Comparison of ENCODE assay signal across 1 cellular context in the genomic region with DNA sequence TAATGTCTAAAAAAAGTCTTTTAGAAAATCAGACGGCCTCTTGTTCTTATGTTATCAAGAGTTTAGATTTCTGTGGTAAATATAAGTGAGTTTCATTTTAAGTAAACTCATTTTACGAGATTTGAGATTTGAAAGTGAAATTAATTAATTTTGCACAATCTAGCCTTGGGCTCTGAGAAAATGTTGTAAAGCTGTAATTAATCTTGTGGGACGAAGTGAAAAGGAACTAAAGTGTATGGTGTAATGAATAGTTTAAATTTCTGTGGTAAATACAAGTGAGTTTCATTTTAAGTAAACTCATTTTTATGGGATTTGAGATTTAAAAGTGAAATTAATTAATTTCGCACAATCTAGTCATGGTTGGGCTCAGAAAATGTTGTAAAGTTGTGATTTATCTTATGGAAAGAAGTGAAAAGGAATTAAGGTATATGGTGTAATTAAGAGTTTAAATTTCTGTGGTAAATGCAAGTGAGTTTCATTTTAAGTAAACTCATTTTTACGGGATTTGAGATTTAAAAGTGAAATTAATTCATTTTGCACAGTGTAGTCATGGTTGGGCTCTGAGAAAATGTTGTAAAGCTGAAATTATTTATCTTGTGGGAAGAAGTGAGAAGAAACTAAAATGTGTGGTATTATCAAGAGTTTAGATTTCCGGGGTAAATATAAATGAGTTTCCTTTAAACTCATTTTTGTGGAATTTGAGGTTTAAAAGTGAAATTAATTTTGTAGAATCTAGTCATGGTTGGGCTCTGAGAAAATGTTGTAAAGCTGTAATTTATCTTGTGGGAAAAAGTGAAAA.
TF ChIP-seq lines count a peak whose summit lies in the region.

No MANE protein-coding gene starts in this region.

TF ChIP-seq in HEK293, 187 proteins besides CTCF, POLR2A, EP300 and RAD21 (continued from another document):
- no peak for TF ChIP-seq ZNF148 (tag by site-specific recombination; IDR thresholded peaks at IDR 0.05; ENCODE audit: borderline replicate concordance)
- TF ChIP-seq BCL11A (tag by site-specific recombination; IDR thresholded peaks at IDR 0.05; ENCODE audit: low read depth) = no peak
- TF ChIP-seq ZNF664 (tag by site-specific recombination; IDR thresholded peaks at IDR 0.05) = no peak
- no peak for TF ChIP-seq ZNF335 (tag by site-specific recombination; conservative IDR thresholded peaks at IDR 0.05)
- peak; percentile 92 for TF ChIP-seq SP7 (tag by site-specific recombination; IDR thresholded peaks at IDR 0.05)
- peak; percentile 90 for TF ChIP-seq PRDM1 (tag by site-specific recombination; IDR thresholded peaks at IDR 0.05)
- TF ChIP-seq ZNF518A (tag by site-specific recombination; conservative IDR thresholded peaks at IDR 0.05; ENCODE audit: low read depth) = no peak
- TF ChIP-seq ZXDB (tag by site-specific recombination; IDR thresholded peaks at IDR 0.05) = 0 out of 2 replicates have a peak, but pooled peaks have one; percentile 0
- TF ChIP-seq, protein P1, sequence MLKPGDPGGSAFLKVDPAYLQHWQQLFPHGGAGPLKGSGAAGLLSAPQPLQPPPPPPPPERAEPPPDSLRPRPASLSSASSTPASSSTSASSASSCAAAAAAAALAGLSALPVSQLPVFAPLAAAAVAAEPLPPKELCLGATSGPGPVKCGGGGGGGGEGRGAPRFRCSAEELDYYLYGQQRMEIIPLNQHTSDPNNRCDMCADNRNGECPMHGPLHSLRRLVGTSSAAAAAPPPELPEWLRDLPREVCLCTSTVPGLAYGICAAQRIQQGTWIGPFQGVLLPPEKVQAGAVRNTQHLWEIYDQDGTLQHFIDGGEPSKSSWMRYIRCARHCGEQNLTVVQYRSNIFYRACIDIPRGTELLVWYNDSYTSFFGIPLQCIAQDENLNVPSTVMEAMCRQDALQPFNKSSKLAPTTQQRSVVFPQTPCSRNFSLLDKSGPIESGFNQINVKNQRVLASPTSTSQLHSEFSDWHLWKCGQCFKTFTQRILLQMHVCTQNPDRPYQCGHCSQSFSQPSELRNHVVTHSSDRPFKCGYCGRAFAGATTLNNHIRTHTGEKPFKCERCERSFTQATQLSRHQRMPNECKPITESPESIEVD (tag by site-specific recombination; IDR thresholded peaks at IDR 0.05) = peak; percentile 91
- TF ChIP-seq ZNF184 (tag by site-specific recombination; IDR thresholded peaks at IDR 0.05) = no peak
- TF ChIP-seq ZBTB6 (tag by site-specific recombination; IDR thresholded peaks at IDR 0.05) = no peak
